In the genomic region with DNA sequence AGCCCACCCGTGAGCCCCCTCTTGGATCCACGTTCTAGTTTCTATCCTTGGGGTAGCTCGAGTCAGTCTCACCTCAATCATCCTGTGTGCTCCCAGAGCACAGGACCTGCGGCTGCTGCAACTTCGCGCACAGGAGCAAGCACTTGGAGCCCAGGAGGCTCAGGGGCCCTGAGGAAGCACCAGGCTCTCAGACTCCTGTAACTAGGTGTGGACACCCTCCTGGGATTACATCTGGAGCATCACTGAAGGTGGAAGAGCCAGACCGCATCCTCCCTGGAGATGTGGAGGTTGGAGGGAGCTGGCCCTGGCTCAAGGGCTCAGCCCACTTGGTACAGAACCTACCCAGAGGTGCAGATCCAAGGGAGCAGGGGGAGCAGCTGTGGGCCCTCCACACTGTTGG, we compare ENCODE assay signal across 23 cellular contexts. TPM values are rescaled to one million over a fixed set of nuclear protein-coding genes. Genes with fewer than 3 reads are reported as not detected.
"Had no signal": no experiment of that assay in that cellular context is flagged by ENCODE, and none has a peak within 500 bp of the region (broad histone marks: within the 10 kb centered on the region; RNA-seq: fewer than 3 reads in every experiment).

No MANE protein-coding gene starts in this region.

- H3K9ac ChIP-seq: parathyroid adenoma had no signal

- H3K4me3 Mint-ChIP-seq: activated naive CD4-positive, alpha-beta T cell treated with anti-CD3 and anti-CD28 coated beads for 36 hours; activated T-cell treated with anti-CD3 and anti-CD28 coated beads, Interleukin-2, amount 50 U/mL, for 4 hours; memory B cell; T-cell had no signal

- H2AFZ ChIP-seq: parathyroid adenoma had no signal

- H3K4me3 ChIP-seq: coronary artery, gastrocnemius medialis, heart right ventricle had no signal

- H3K4me1 Mint-ChIP-seq: memory B cell had no signal

- H3K27ac ChIP-seq: brain microvascular endothelial cell, coronary artery, gastrocnemius medialis, heart right ventricle, neutrophil, parathyroid adenoma had no signal

- H3K79me2 ChIP-seq: parathyroid adenoma had no signal

- DNase-seq: activated CD4-positive, alpha-beta T cell treated with anti-CD3 and anti-CD28 coated beads, Interleukin-2, amount 50 U/mL, for 1 hour; activated CD4-positive, CD25-positive, alpha-beta regulatory T cell treated with anti-CD3 and anti-CD28 coated beads, Interleukin-2, amount 50 U/mL, for 72 hours; activated CD8-positive, alpha-beta memory T cell treated with anti-CD3 and anti-CD28 coated beads, Interleukin-2, amount 50 U/mL, for 4 hours; activated naive CD4-positive, alpha-beta T cell treated with anti-CD3 and anti-CD28 coated beads for 36 hours; activated T-cell treated with anti-CD3 and anti-CD28 coated beads, Interleukin-2, amount 50 U/mL, for 4 hours; brain microvascular endothelial cell; central memory CD4-positive, alpha-beta T cell; gastrocnemius medialis; heart right ventricle; kidney glomerular epithelial cell; stimulated activated naive CD4-positive, alpha-beta T cell; T-cell had no signal

- H3K9me3 Mint-ChIP-seq: activated naive CD4-positive, alpha-beta T cell treated with anti-CD3 and anti-CD28 coated beads for 36 hours; activated T-cell treated with anti-CD3 and anti-CD28 coated beads, Interleukin-2, amount 50 U/mL, for 4 hours; memory B cell; T-cell had no signal

- H3K9me3 ChIP-seq: gastrocnemius medialis, heart right ventricle, neutrophil had no signal

- H3K27ac Mint-ChIP-seq: activated naive CD4-positive, alpha-beta T cell treated with anti-CD3 and anti-CD28 coated beads for 36 hours; memory B cell; T-cell had no signal

RNA-seq across cellular contexts. Expression of gene HBQ1, which starts 2.7 kb away (rescaled TPM):
- total RNA-seq: aorta, gastrocnemius medialis, heart right ventricle, mononuclear cell, T-cell, urinary bladder had no signal
- polyA plus RNA-seq: aorta, esophagus, liver, urinary bladder had no signal

RNA-seq across cellular contexts. Expression of gene HBA1, which starts 6.5 kb away (rescaled TPM):
- total RNA-seq: activated naive CD4-positive, alpha-beta T cell treated with anti-CD3 and anti-CD28 coated beads for 36 hours had no signal

RNA-seq across cellular contexts. Expression of gene HBA2, which starts 10.3 kb away (rescaled TPM):
- total RNA-seq: activated T-cell treated with anti-CD3 and anti-CD28 coated beads, Interleukin-2, amount 50 U/mL, for 4 hours had no signal

RNA-seq across cellular contexts. Expression of gene HBM, which starts 17.2 kb away (rescaled TPM):
- total RNA-seq: activated naive CD4-positive, alpha-beta T cell treated with anti-CD3 and anti-CD28 coated beads for 36 hours; activated T-cell treated with anti-CD3 and anti-CD28 coated beads, Interleukin-2, amount 50 U/mL, for 4 hours; gastrocnemius medialis; mononuclear cell; T-cell had no signal
- polyA plus RNA-seq: aorta, esophagus, heart right ventricle, thymus, urinary bladder had no signal

RNA-seq across cellular contexts. Expression of gene HBZ, which starts 30.6 kb away (rescaled TPM):
- total RNA-seq: activated naive CD4-positive, alpha-beta T cell treated with anti-CD3 and anti-CD28 coated beads for 36 hours; aorta; gastrocnemius medialis; heart right ventricle; mononuclear cell; sciatic nerve had no signal
- polyA plus RNA-seq: aorta, esophagus, liver had no signal
